In genomic region chr9:14640294-14640693, GRCh38 we compare ENCODE assay signal across 19 cellular contexts. TPM values are rescaled to one million over a fixed set of nuclear protein-coding genes. Genes with fewer than 3 reads are reported as not detected.
A peak's percentile ranks its signal among the peaks of the same experiment; 100 is the strongest.
DNase-seq lines count a peak whose midpoint lies in the region; ATAC-seq, FAIRE-seq and TF ChIP-seq lines count a peak whose summit lies in the region.
"Had no signal": no experiment of that assay in that cellular context is flagged by ENCODE, and none has a peak within 500 bp of the region (broad histone marks: within the 10 kb centered on the region; RNA-seq: fewer than 3 reads in every experiment).

No MANE protein-coding gene starts in this region.

- peaks cover 12% of the 10 kb centered on the region for H3K36me3 Mint-ChIP-seq in HFFc6 (ENCODE audit: low read depth)

- no peak overlapping the region for H3K4me3 Mint-ChIP-seq in HFFc6
- H3K4me3 Mint-ChIP-seq: B cell; CD8-positive, alpha-beta memory T cell; H9 had no signal

- no peaks in the 10 kb centered on the region for H3K79me1 ChIP-seq in mesenchymal stem cell (replicated peaks; ENCODE audit: low read length, poor library complexity, severe bottlenecking)
- H3K79me1 ChIP-seq in trophoblast cell (ENCODE audit: low read length) = no peaks in the 10 kb centered on the region

- no peak overlapping the region for H4K8ac ChIP-seq in mesenchymal stem cell (ENCODE audit: low read length)
- H4K8ac ChIP-seq in trophoblast cell (ENCODE audit: low read depth, low read length) = no peak overlapping the region

- H2AK5ac ChIP-seq in mesenchymal stem cell (ENCODE audit: low read length, severe bottlenecking) (no peak overlapping the region), trophoblast cell (ENCODE audit: low read length) (no peak overlapping the region)

- peaks cover 0 to 6% of the 10 kb centered on the region in 2 experiments for H3K36me3 ChIP-seq in mesenchymal stem cell (ENCODE audit: control insufficient read depth in 1 of 2, insufficient read depth in 2 of 2, low read depth in 1 of 2, low read length in 2 of 2)
- H3K36me3 ChIP-seq in trophoblast cell (ENCODE audit: control insufficient read depth in 1 of 2, insufficient read depth in 2 of 2, low read length in 2 of 2) = no peaks in the 10 kb centered on the region
- no peaks in the 10 kb centered on the region for H3K36me3 ChIP-seq in pancreas

- H3K4me1 Mint-ChIP-seq in HFFc6 (ENCODE audit: low read depth) = peaks cover 27% of the 10 kb centered on the region

- H3K27me3 Mint-ChIP-seq in HFFc6 (ENCODE audit: insufficient read depth) = no peaks in the 10 kb centered on the region
- H3K27me3 Mint-ChIP-seq: B cell; CD8-positive, alpha-beta memory T cell had no signal

- peak overlapping the region; percentile 17 for H3K27ac ChIP-seq in mesenchymal stem cell (ENCODE audit: low read length, poor library complexity, severe bottlenecking)
- no peak overlapping the region for H3K27ac ChIP-seq in trophoblast cell (ENCODE audit: low read depth, low read length)
- no peak overlapping the region for H3K27ac ChIP-seq in pancreas
- H3K27ac ChIP-seq: BLaER1 treated with 17β-estradiol and CSF1 and Interleukin-3, amounts not matched to agents 10 nM and 100 nM had no signal

- no peak overlapping the region for H2BK15ac ChIP-seq in mesenchymal stem cell (ENCODE audit: low read depth, poor library complexity, severe bottlenecking)

- no peak overlapping the region for H3K14ac ChIP-seq in mesenchymal stem cell (ENCODE audit: low read length in 2 of 2)
- H3K14ac ChIP-seq in trophoblast cell (ENCODE audit: low read length) = no peak overlapping the region

- DNase-seq in HFFc6 = no peak
- DNase-seq in mesenchymal stem cell = no peak
- DNase-seq in trophoblast cell = no peak
- no peak for DNase-seq in pancreas
- DNase-seq in T-helper 2 cell = no peak
- DNase-seq: 8988T; CD8-positive, alpha-beta memory T cell; COR-L47; DMS 273 treated with DMSO at 0.1 percent for 48 hours; DMS53; DND-41; EL; H9 had no signal

- H3K4ac ChIP-seq in mesenchymal stem cell (ENCODE audit: low read depth in 1 of 2, low read length in 2 of 2) (no peak overlapping the region), trophoblast cell (ENCODE audit: low read depth, low read length) (no peak overlapping the region)

- ATAC-seq in pancreas = no peak
- ATAC-seq in GM19455 (IDR thresholded peaks at IDR 0.05; ENCODE audit: unreplicated experiment) = no peak

- WGBS in mesenchymal stem cell = no CpG with 5 or more reads among the region's 2 CpGs
- WGBS in trophoblast cell (ENCODE audit: extremely low coverage, insufficient coverage, insufficient read length) = no CpG with 5 or more reads among the region's 2 CpGs
- 93 to 99% methylated on average over 2 of the region's 2 CpGs for WGBS in pancreas, 2 donors

- H3K4me1 ChIP-seq in mesenchymal stem cell (ENCODE audit: control insufficient read depth, insufficient read depth, low read depth, low read length) = no peaks in the 10 kb centered on the region
- H3K4me1 ChIP-seq in trophoblast cell (ENCODE audit: control insufficient read depth in 1 of 2, insufficient read depth in 2 of 2, low read length in 2 of 2) = no peaks in the 10 kb centered on the region
- H3K4me1 ChIP-seq in pancreas = no peaks in the 10 kb centered on the region
- H3K4me1 ChIP-seq: BLaER1 treated with 17β-estradiol and CSF1 and Interleukin-3, amounts not matched to agents 10 nM and 100 nM had no signal

- FAIRE-seq in endometrium (lab: Jason Lieb, UNC) (peak; percentile 83), pancreas (lab: Jason Lieb, UNC) (no peak)
- FAIRE-seq: GM12878, H1 had no signal

- no peaks in the 10 kb centered on the region for H3K79me2 ChIP-seq in trophoblast cell (ENCODE audit: control insufficient read depth, insufficient read depth, low read length, poor library complexity)

- no peak overlapping the region for H4K91ac ChIP-seq in mesenchymal stem cell (ENCODE audit: low read length)
- H4K91ac ChIP-seq in trophoblast cell (ENCODE audit: low read depth, low read length) = no peak overlapping the region

- TF ChIP-seq CTCF in HFFc6 (IDR thresholded peaks at IDR 0.05) (no peak), pancreas (IDR thresholded peaks at IDR 0.05) (no peak)

- no peak overlapping the region for H2BK12ac ChIP-seq in mesenchymal stem cell (ENCODE audit: low read length in 2 of 2)
- no peak overlapping the region for H2BK12ac ChIP-seq in trophoblast cell (ENCODE audit: low read length)

- H3K9me3 ChIP-seq in mesenchymal stem cell (ENCODE audit: control insufficient read depth, low read length) = no peaks in the 10 kb centered on the region
- H3K9me3 ChIP-seq in trophoblast cell (ENCODE audit: insufficient read depth, low read depth, low read length) = no peaks in the 10 kb centered on the region
- H3K9me3 ChIP-seq in pancreas = no peaks in the 10 kb centered on the region

- H3K9ac ChIP-seq in mesenchymal stem cell (ENCODE audit: low read length) = no peak overlapping the region
- H3K9ac ChIP-seq in trophoblast cell (ENCODE audit: low read length) = no peak overlapping the region
- H3K9ac ChIP-seq: BLaER1 treated with 17β-estradiol and CSF1 and Interleukin-3, amounts not matched to agents 10 nM and 100 nM had no signal

- H3K4me2 ChIP-seq in mesenchymal stem cell (ENCODE audit: low read length, poor library complexity, severe bottlenecking) (no peak overlapping the region), trophoblast cell (ENCODE audit: low read length) (no peak overlapping the region)
- H3K4me2 ChIP-seq: BLaER1 treated with 17β-estradiol and CSF1 and Interleukin-3, amounts not matched to agents 10 nM and 100 nM had no signal

- H3K27ac Mint-ChIP-seq in HFFc6 = peak overlapping the region; percentile 34; the same call in 1 of the 2 replicates
- H3K27ac Mint-ChIP-seq: B cell; CD8-positive, alpha-beta memory T cell had no signal

- H3K18ac ChIP-seq in mesenchymal stem cell (ENCODE audit: low read depth in 1 of 2, low read length in 2 of 2) (no peak overlapping the region), trophoblast cell (ENCODE audit: low read length) (no peak overlapping the region)

- no peak overlapping the region for H3K23ac ChIP-seq in mesenchymal stem cell (ENCODE audit: low read length in 2 of 2)
- no peak overlapping the region for H3K23ac ChIP-seq in trophoblast cell (ENCODE audit: low read length)

- no peaks in the 10 kb centered on the region for H3K27me3 ChIP-seq in mesenchymal stem cell (ENCODE audit: control insufficient read depth in 1 of 2, insufficient read depth in 1 of 2, low read length in 2 of 2)
- H3K27me3 ChIP-seq in trophoblast cell (ENCODE audit: insufficient read depth, low read length) = no peaks in the 10 kb centered on the region
- H3K27me3 ChIP-seq in pancreas = no peaks in the 10 kb centered on the region
- H3K27me3 ChIP-seq: BLaER1 treated with 17β-estradiol and CSF1 and Interleukin-3, amounts not matched to agents 10 nM and 100 nM had no signal

- H2BK120ac ChIP-seq in mesenchymal stem cell (ENCODE audit: low read depth, low read length) = no peak overlapping the region
- no peak overlapping the region for H2BK120ac ChIP-seq in trophoblast cell (ENCODE audit: insufficient read depth, low read length, poor library complexity)

- H2BK5ac ChIP-seq in mesenchymal stem cell (ENCODE audit: low read depth, low read length, poor library complexity, severe bottlenecking) (no peak overlapping the region), trophoblast cell (ENCODE audit: low read depth, low read length, poor library complexity) (no peak overlapping the region)

- H3K4me3 ChIP-seq in mesenchymal stem cell (ENCODE audit: insufficient read depth in 1 of 2, low read depth in 1 of 2, low read length in 2 of 2) (no peak overlapping the region), trophoblast cell (ENCODE audit: low read depth, low read length) (no peak overlapping the region), pancreas (no peak overlapping the region)
- H3K4me3 ChIP-seq: BLaER1 treated with 17β-estradiol and CSF1 and Interleukin-3, amounts not matched to agents 10 nM and 100 nM; GM12878 had no signal

- H3K9me3 Mint-ChIP-seq in HFFc6 = no peaks in the 10 kb centered on the region
- H3K9me3 Mint-ChIP-seq: CD8-positive, alpha-beta memory T cell; H9 had no signal

- no peak overlapping the region for H4K12ac ChIP-seq in trophoblast cell (ENCODE audit: low read depth, low read length)

- intact Hi-C loops in pancreas (cut with DNase I) = no loop called here

- H2AFZ ChIP-seq in mesenchymal stem cell (ENCODE audit: low read depth, low read length) (no peak overlapping the region), trophoblast cell (ENCODE audit: insufficient read depth, low read length, poor library complexity) (no peak overlapping the region)

RNA-seq across cellular contexts. Expression of gene ZDHHC21, which starts 52.9 kb away (rescaled TPM):
- 10 to 100 TPM in 2 of 6 experiments, 1 to 10 TPM in 4; 6.7 to 10.4 (median 9.0) TPM for total RNA-seq in HFFc6 (2021; fragmentation: NEBNext Ultra II Directional; extraction: Animal tissue kit (Norgen Biotek cat#: 25700))
- polyA plus RNA-seq in mesenchymal stem cell (2013, experiment 1 of 2) = 3.6 TPM
- 3.7 TPM for polyA plus RNA-seq in mesenchymal stem cell (2013, experiment 2 of 2)
- polyA plus RNA-seq in trophoblast cell (2013) = 4.0 and 4.4 TPM in 2 replicates
- total RNA-seq in pancreas = 1 to 10 TPM; 2.8 to 7.2 (median 4.1) TPM
- polyA plus RNA-seq in pancreas = 1 to 10 TPM; 3.5 to 3.9 TPM
